In genomic region chr4:26812049-26812729, GRCh38 we compare ENCODE assay signal across 1 cellular context.
TF ChIP-seq lines count a peak whose summit lies in the region.

No MANE protein-coding gene starts in this region.

TF ChIP-seq in IMR-90, 13 proteins besides CTCF, POLR2A, EP300 and RAD21:
- no peak for TF ChIP-seq CEBPB (IDR thresholded peaks at IDR 0.05; ENCODE audit: low read depth, low read length)
- no peak for TF ChIP-seq NFE2L2 (IDR thresholded peaks at IDR 0.05; ENCODE audit: low read depth, low read length)
- TF ChIP-seq CHD1 (IDR thresholded peaks at IDR 0.05; ENCODE audit: low read depth, low read length): no peak
- no peak for TF ChIP-seq MAZ (IDR thresholded peaks at IDR 0.05; ENCODE audit: borderline replicate concordance, low read depth, low read length)
- TF ChIP-seq SMC3 (IDR thresholded peaks at IDR 0.05; ENCODE audit: low read depth, low read length): no peak
- no peak for TF ChIP-seq MAFK (IDR thresholded peaks at IDR 0.05; ENCODE audit: low read depth, low read length)
- no peak for TF ChIP-seq ELK1 (IDR thresholded peaks at IDR 0.05; ENCODE audit: borderline replicate concordance, low read depth, low read length)
- TF ChIP-seq BHLHE40 (IDR thresholded peaks at IDR 0.05; ENCODE audit: low read depth, low read length): no peak
- no peak for TF ChIP-seq RCOR1 (IDR thresholded peaks at IDR 0.05; ENCODE audit: insufficient replicate concordance, low read length)
- TF ChIP-seq FOS (IDR thresholded peaks at IDR 0.05; ENCODE audit: low read depth, low read length): no peak
